ENCODE assay signal across 35 cellular contexts in genomic region chr1:207306023-207306422, GRCh38.
"Had no signal": no experiment of that assay in that cellular context is flagged by ENCODE, and none has a peak within 500 bp of the region (broad histone marks: within the 10 kb centered on the region; RNA-seq: fewer than 3 reads in every experiment).

No MANE protein-coding gene starts in this region.

- H3K9ac ChIP-seq: KMS-11 had no signal

- H3K36me3 ChIP-seq: MG63 had no signal

- H3K27ac ChIP-seq: KMS-11 had no signal

- H3K4me3 ChIP-seq: MG63 had no signal

- DNase-seq: Karpas-422, Kasumi-1, KG1, MG63, MM.1S, MV-4-11, NCI-H1048, NCI-H1092, NCI-H1092 treated with DMSO at 0.1 percent for 48 hours, NCI-H1105, NCI-H1105 treated with DMSO at 0.1 percent for 48 hours, NCI-H1417, NCI-H1417 treated with DMSO at 0.1 percent for 48 hours, NCI-H1436, NCI-H1436 treated with DMSO at 0.1 percent for 48 hours, NCI-H146, NCI-H1694, NCI-H1694 treated with DMSO at 0.1 percent for 48 hours, NCI-H187, NCI-H187 treated with DMSO at 0.1 percent for 48 hours, NCI-H1930, NCI-H2029, NCI-H2029 treated with DMSO at 0.1 percent for 48 hours, NCI-H2081, NCI-H2081 treated with DMSO at 0.1 percent for 48 hours, NCI-H2107, NCI-H2171, NCI-H2171 treated with DMSO at 0.1 percent for 48 hours, NCI-H2227 treated with DMSO at 0.1 percent for 48 hours, NCI-H226, NCI-H345, NCI-H446, NCI-H446 treated with DMSO at 0.1 percent for 48 hours, NCI-H510A had no signal

- H3K27me3 ChIP-seq: MG63 had no signal

- H3K4me2 ChIP-seq: KMS-11 had no signal
